8 cellular contexts compared by ENCODE assay signal in the genomic region with DNA sequence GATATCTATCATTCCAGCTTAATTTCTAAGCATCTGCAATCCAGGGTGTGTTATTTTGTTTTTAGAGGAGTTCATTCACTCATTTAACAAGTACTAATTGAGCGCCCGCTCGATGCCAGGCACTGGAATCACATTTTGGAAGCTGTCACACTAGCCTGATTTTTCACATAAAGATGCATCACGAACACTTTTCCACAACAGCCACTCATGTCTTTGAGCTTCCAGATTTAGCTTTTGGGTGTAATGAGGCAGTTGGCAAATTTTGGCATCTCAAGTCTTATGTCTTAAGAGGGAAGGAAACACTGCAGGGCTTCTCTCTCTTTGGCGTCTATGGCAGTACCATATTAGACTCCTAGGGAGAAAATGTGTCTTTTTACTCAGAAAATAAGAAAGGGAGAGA. TPM values are rescaled to one million over a fixed set of nuclear protein-coding genes. Genes with fewer than 3 reads are reported as not detected.
"Had no signal": no experiment of that assay in that cellular context is flagged by ENCODE, and none has a peak within 500 bp of the region (broad histone marks: within the 10 kb centered on the region; RNA-seq: fewer than 3 reads in every experiment).

No MANE protein-coding gene starts in this region.

- DNase-seq: GM23248, GOT3, H7, HFFc6, IMR-90 had no signal

- ATAC-seq: HCT116, K562 had no signal

- H3K27ac Mint-ChIP-seq: HFFc6 had no signal

- H3K4me3 Mint-ChIP-seq: HFFc6 had no signal

RNA-seq across cellular contexts. Expression of gene NRXN3, which starts 14.0 kb away (rescaled TPM):
- total RNA-seq: HT-29 had no signal
